Comparison of ENCODE assay signal across 24 cellular contexts in genomic region chr2:212921061-212921460, GRCh38.
"Had no signal": no experiment of that assay in that cellular context is flagged by ENCODE, and none has a peak within 500 bp of the region (broad histone marks: within the 10 kb centered on the region; RNA-seq: fewer than 3 reads in every experiment).

No MANE protein-coding gene starts in this region.

- ATAC-seq: activated CD8-positive, alpha-beta memory T cell treated with anti-CD3 and anti-CD28 coated beads, Interleukin-2, amount 10 ng/mL, durations not matched to agents 7 days and 5 days; activated CD8-positive, alpha-beta T cell treated with anti-CD3 and anti-CD28 coated beads for 36 hours; activated T-cell treated with anti-CD3 and anti-CD28 coated beads, Interleukin-2, amount 50 U/mL, for 72 hours; natural killer cell; stimulated activated naive B cell treated with anti-CD40 and anti-IgM and Interleukin-4, amounts not matched to agents 10 μg/mL and 1 μg/mL and 100 μg/mL, for 72 hours had no signal

- FAIRE-seq: kidney had no signal

- DNase-seq: activated CD4-positive, alpha-beta T cell treated with anti-CD3 and anti-CD28 coated beads for 1 hour; activated CD4-positive, alpha-beta T cell treated with anti-CD3 and anti-CD28 coated beads, Interleukin-2, amount 50 U/mL, for 1 hour; activated CD8-positive, alpha-beta memory T cell treated with anti-CD3 and anti-CD28 coated beads, Interleukin-2, amount 10 ng/mL, durations not matched to agents 7 days and 5 days; activated CD8-positive, alpha-beta T cell treated with anti-CD3 and anti-CD28 coated beads for 36 hours; activated naive CD4-positive, alpha-beta T cell treated with anti-CD3 and anti-CD28 coated beads for 36 hours; activated naive CD8-positive, alpha-beta T cell treated with anti-CD3 and anti-CD28 coated beads, Interleukin-2, amount 10 ng/mL, durations not matched to agents 7 days and 5 days; activated T-cell treated with anti-CD3 and anti-CD28 coated beads, Interleukin-2, amount 50 U/mL, for 72 hours; amygdala; endodermal cell; head of caudate nucleus; hippocampal formation; kidney; mesenchymal stem cell; natural killer cell; stimulated activated CD4-positive, alpha-beta T cell treated with anti-CD3 and anti-CD28 coated beads, Interleukin-1b, Interleukin-23, amount 100 ng/mL, for 48 hours; stimulated activated CD4-positive, alpha-beta T cell treated with anti-CD3 and anti-CD28 coated beads, Interleukin-4, amount 100 ng/mL, for 4 hours; stimulated activated CD8-positive, alpha-beta memory T cell treated with anti-CD3 and anti-CD28 coated beads, Interleukin-4, amount 100 ng/mL, for 48 hours; stimulated activated naive B cell treated with anti-CD40 and anti-IgM and Interleukin-4, amounts not matched to agents 10 μg/mL and 1 μg/mL and 100 μg/mL, for 72 hours; stomach; T-helper 2 cell; thyroid gland; WERI-Rb-1 had no signal

- H3K4me1 ChIP-seq: right atrium auricular region, stomach had no signal

- H3K36me3 ChIP-seq: right atrium auricular region, stomach, thyroid gland, WERI-Rb-1 had no signal

- H3K4me3 ChIP-seq: right atrium auricular region, smooth muscle cell, stomach, thyroid gland had no signal

- H3K4me2 ChIP-seq: smooth muscle cell had no signal

- H3K27me3 ChIP-seq: right atrium auricular region, stomach, thyroid gland had no signal

- H3K9me3 ChIP-seq: thyroid gland had no signal

- H3K27ac ChIP-seq: right atrium auricular region, stomach, thyroid gland, WERI-Rb-1 had no signal
